ENCODE assay signal across 19 cellular contexts in genomic region chr10:17476073-17476472, GRCh38. TPM values are rescaled to one million over a fixed set of nuclear protein-coding genes. Genes with fewer than 3 reads are reported as not detected.
DNase-seq lines count a peak whose midpoint lies in the region; ATAC-seq, FAIRE-seq and TF ChIP-seq lines count a peak whose summit lies in the region.
"Had no signal": no experiment of that assay in that cellular context is flagged by ENCODE, and none has a peak within 500 bp of the region (broad histone marks: within the 10 kb centered on the region; RNA-seq: fewer than 3 reads in every experiment).

No MANE protein-coding gene starts in this region.

- intact Hi-C loops in K562 (cut with micrococcal nuclease) (loop anchor here (10.0 kb wide), 1 partner anchor 119 kb away; no protein-coding TSS in a partner anchor), dorsolateral prefrontal cortex (cut with DNase I) (no loop called here)

- TF ChIP-seq EP300 in K562 (IDR thresholded peaks at IDR 0.05; ENCODE audit: low read length), result no peak

- peaks cover 1% of the 10 kb centered on the region; the same call in 1 of the 2 replicates for H3K9me3 ChIP-seq in K562 (replicated peaks; ENCODE audit: control insufficient read depth, insufficient read depth, low read depth, low read length)
- H3K9me3 ChIP-seq: SJCRH30 had no signal

- ATAC-seq in GM18520 (IDR thresholded peaks at IDR 0.05; ENCODE audit: unreplicated experiment), result peak; percentile 42
- peak; percentile 67 for ATAC-seq in HG03175 (IDR thresholded peaks at IDR 0.05; ENCODE audit: unreplicated experiment)
- ATAC-seq in K562, result no peak
- ATAC-seq in HG02981 (IDR thresholded peaks at IDR 0.05; ENCODE audit: unreplicated experiment), result no peak

- peak overlapping the region; percentile 59; the same call in 1 of the 2 replicates for H3K4me2 ChIP-seq in K562 (ENCODE audit: insufficient read depth, low read length)

- peaks cover 2% of the 10 kb centered on the region; the same call in 1 of the 2 replicates for H3K27me3 Mint-ChIP-seq in HFFc6 (ENCODE audit: insufficient read depth)
- peaks cover 8% of the 10 kb centered on the region for H3K27me3 Mint-ChIP-seq in progenitor cell of endocrine pancreas

- DNase-seq in HFFc6, result no peak
- no peak for DNase-seq in K562 (ENCODE audit: extremely low read depth in 1 of 4, low spot score in 3 of 4)
- DNase-seq in dorsolateral prefrontal cortex, result no peak
- no peak for DNase-seq in progenitor cell of endocrine pancreas (ENCODE audit: low spot score, unreplicated experiment)
- no peak for DNase-seq in DMS79 (lab: John Stamatoyannopoulos, UW)
- DNase-seq: activated CD4-positive, CD25-positive, alpha-beta regulatory T cell treated with anti-CD3 and anti-CD28 coated beads, Interleukin-2, amount 50 U/mL, for 72 hours; activated CD8-positive, alpha-beta memory T cell treated with anti-CD3 and anti-CD28 coated beads, Interleukin-2, amount 50 U/mL, for 4 hours; activated naive CD4-positive, alpha-beta T cell treated with Interleukin-2 at 50 U/mL for 16 hours; Karpas-422; NCI-H1436 treated with DMSO at 0.1 percent for 48 hours; NCI-H446; right cardiac atrium; SJCRH30 had no signal

- H3K4me1 Mint-ChIP-seq in HFFc6 (ENCODE audit: low read depth), result peaks cover 58% of the 10 kb centered on the region
- peaks cover 2% of the 10 kb centered on the region for H3K4me1 Mint-ChIP-seq in progenitor cell of endocrine pancreas (ENCODE audit: low read depth)

- H3K4me3 ChIP-seq in K562 (no peak overlapping the region), dorsolateral prefrontal cortex (no peak overlapping the region)
- H3K4me3 ChIP-seq: SJCRH30 had no signal

- H3K27ac Mint-ChIP-seq in HFFc6 (peak overlapping the region; percentile 43; the same call in 1 of the 2 replicates), progenitor cell of endocrine pancreas (no peak overlapping the region)

- 92% methylated on average over 1 of the region's 1 CpG for WGBS in K562 (ENCODE audit: insufficient coverage, low coverage, missing lambda C conversion rate)

- H3K9me1 ChIP-seq in K562 (ENCODE audit: control insufficient read depth, insufficient read depth, low read length), result no peaks in the 10 kb centered on the region

- no peak for TF ChIP-seq POLR2A in K562 (conservative IDR thresholded peaks at IDR 0.05)

- H4K20me1 ChIP-seq in K562 (replicated peaks; ENCODE audit: control insufficient read depth, insufficient read depth, low read length), result no peaks in the 10 kb centered on the region

- H3K27me3 ChIP-seq in K562 (ENCODE audit: control insufficient read depth in 2 of 2, insufficient read depth in 2 of 2, low read length in 2 of 2) (no peaks in the 10 kb centered on the region), dorsolateral prefrontal cortex (peaks cover 0 to 26% (median 3%) of the 10 kb centered on the region in 45 donors)
- H3K27me3 ChIP-seq: SJCRH30 had no signal

- H3K9ac ChIP-seq in K562 (ENCODE audit: insufficient read depth in 1 of 2, low read depth in 2 of 2, low read length in 2 of 2), result no peak overlapping the region

- no peak for FAIRE-seq in K562 (lab: Jason Lieb, UNC)
- FAIRE-seq: astrocyte, H1 had no signal

- POLR2A ChIA-PET in K562 (lab: Yijun Ruan, JAX), result no interaction called here

- H3K9me3 Mint-ChIP-seq in HFFc6 (peaks cover 16% of the 10 kb centered on the region), progenitor cell of endocrine pancreas (ENCODE audit: low read depth) (no peaks in the 10 kb centered on the region)

- no peak for TF ChIP-seq CTCF in HFFc6 (IDR thresholded peaks at IDR 0.05)
- no peak for TF ChIP-seq CTCF in K562 (IDR thresholded peaks at IDR 0.05 in 2 of 3, conservative IDR thresholded peaks at IDR 0.05 in 1 of 3; ENCODE audit: insufficient read depth in 2 of 3, low read depth in 1 of 3, low read length in 3 of 3)
- no peak for TF ChIP-seq CTCF in dorsolateral prefrontal cortex (IDR thresholded peaks at IDR 0.05 in 54 of 56, conservative IDR thresholded peaks at IDR 0.05 in 2 of 56; ENCODE audit: low read depth in 1 of 56, partially characterized antibody in 56 of 56)
- TF ChIP-seq CTCF in progenitor cell of endocrine pancreas (IDR thresholded peaks at IDR 0.05; ENCODE audit: unreplicated experiment), result no peak

- in situ Hi-C loops in K562 (cut with MboI), result loop anchor here (5.0 to 25.0 kb wide), 2 partner anchors 189 to 639 kb away; no protein-coding TSS in a partner anchor

- peaks cover 23% of the 10 kb centered on the region for H3K79me2 ChIP-seq in K562 (ENCODE audit: control insufficient read depth, insufficient read depth, low read length)

- H3K4me3 Mint-ChIP-seq in HFFc6 (no peak overlapping the region), progenitor cell of endocrine pancreas (ENCODE audit: low read depth) (no peak overlapping the region)

- peaks cover 3 to 12% of the 10 kb centered on the region in 2 experiments; a peak in 2 of 5 replicates for H3K4me1 ChIP-seq in K562 (replicated peaks in 1 of 2; ENCODE audit: control insufficient read depth in 2 of 2, insufficient read depth in 2 of 2, low read length in 2 of 2)
- H3K4me1 ChIP-seq: SJCRH30 had no signal

- CTCF ChIA-PET in K562 (lab: Yijun Ruan, JAX; ENCODE audit: low intra/inter-chr PET ratio), result no interaction called here

- peaks cover 6% of the 10 kb centered on the region; the same call in 2 of the 3 replicates for H3K36me3 ChIP-seq in K562 (ENCODE audit: control insufficient read depth, insufficient read depth, low read length)
- H3K36me3 ChIP-seq: SJCRH30 had no signal

- TF ChIP-seq RAD21 in K562 (CRISPR knock-in tag; conservative IDR thresholded peaks at IDR 0.05 in 1 of 2, IDR thresholded peaks at IDR 0.05 in 1 of 2), result no peak

- peaks cover 16% of the 10 kb centered on the region for H3K36me3 Mint-ChIP-seq in HFFc6 (ENCODE audit: low read depth)
- H3K36me3 Mint-ChIP-seq in progenitor cell of endocrine pancreas (ENCODE audit: insufficient read depth), result no peaks in the 10 kb centered on the region

- H2AFZ ChIP-seq in K562 (ENCODE audit: low read depth, low read length), result 0 out of 2 replicates have a peak overlapping the region, but pooled peaks have one; percentile 10

- H3K27ac ChIP-seq in K562 (ENCODE audit: extremely low read depth, low read depth, low read length) (no peak overlapping the region), dorsolateral prefrontal cortex (no peak overlapping the region)
- H3K27ac ChIP-seq: SJCRH30 had no signal

- BruUV-seq in K562 (replicated peaks; lab: Mats Ljungman, UMichigan), result no TSS peak

TF ChIP-seq in K562, 482 proteins besides CTCF, POLR2A, EP300 and RAD21 (continues in another document):
- no peak for TF ChIP-seq FOXJ3 (CRISPR knock-in tag; IDR thresholded peaks at IDR 0.05)
- no peak for TF ChIP-seq HINFP (tag; conservative IDR thresholded peaks at IDR 0.05; ENCODE audit: low read depth)
- TF ChIP-seq TEAD2 (tag; IDR thresholded peaks at IDR 0.05), result no peak
- TF ChIP-seq HIVEP1 (CRISPR knock-in tag; IDR thresholded peaks at IDR 0.05), result no peak
- no peak for TF ChIP-seq CREB5 (CRISPR knock-in tag; IDR thresholded peaks at IDR 0.05)

RNA-seq across cellular contexts. Expression of gene ST8SIA6, which starts 21.7 kb away (rescaled TPM):
- total RNA-seq in HFFc6 (2021; fragmentation: NEBNext Ultra II Directional; extraction: Animal tissue kit (Norgen Biotek cat#: 25700)), result not detected
- total RNA-seq in K562 (2011; cell fraction: chromatin; rRNA removed; ENCODE audit: low replicate concordance), result 2.7 and 7.6 TPM in 2 replicates
- 2.2 and 3.4 TPM in 2 replicates for total RNA-seq in K562 (2011; cell fraction: nucleolus; rRNA removed)
- total RNA-seq in K562 (2011; cell fraction: nucleoplasm; rRNA removed), result 5.1 and 5.6 TPM in 2 replicates
- total RNA-seq in K562 (2014; rRNA removed) (3.9 and 5.1 TPM in 2 replicates), K562 (2014; rRNA removed; fragmentation: Illumina TruSeq; extraction: Trizol) (6.4 and 7.2 TPM in 2 replicates), K562 (2015; rRNA removed; fragmentation: Illumina TruSeq; extraction: Trizol) (4.8 and 6.7 TPM in 2 replicates), K562 (2021) (5.0 and 6.6 TPM in 2 replicates), dorsolateral prefrontal cortex (1 to 10 TPM in 116 of 120 experiments, under 1 TPM in 4; 0.63 to 7.4 (median 3.4) TPM), progenitor cell of endocrine pancreas (0.36 and 0.98 TPM in 2 replicates)
- polyA plus RNA-seq in K562 (2011; rRNA removed) (4.4 and 6.6 TPM in 2 replicates), K562 (2014; fragmentation: Illumina TruSeq; extraction: Trizol) (4.1 and 5.2 TPM in 2 replicates), K562 (2014; fragmentation: Nextera tagmentation; extraction: Ambion mirVana) (1 to 10 TPM in 1 of 2 experiments, under 1 TPM in 1; 0.69 to 1.2 TPM), K562 (2014; rRNA removed) (3.2 and 3.3 TPM in 2 replicates)
- polyA plus RNA-seq in K562 (2011; cell fraction: cytosol; rRNA removed), result 1.5 and 1.7 TPM in 2 replicates
- 2.2 and 2.9 TPM in 2 replicates for polyA plus RNA-seq in K562 (2011; cell fraction: nucleus; rRNA removed)
- 2.9 and 5.6 TPM in 2 replicates for polyA plus RNA-seq in K562 (2012)
- polyA minus RNA-seq in K562 (2011; rRNA and poly(A)+ RNA removed), result 7.8 and 11.2 TPM in 2 replicates
- 2.1 and 7.0 TPM in 2 replicates for polyA minus RNA-seq in K562 (2011; cell fraction: cytosol; rRNA and poly(A)+ RNA removed)
- polyA minus RNA-seq in K562 (2011; cell fraction: nucleus; rRNA and poly(A)+ RNA removed), result 1.8 and 2.7 TPM in 2 replicates
- total RNA-seq: astrocyte, fibroblast of villous mesenchyme, SJCRH30 had no signal

Comparison
In these comparisons a context has a peak if more than half of its experiments do, and no peak if none do; other contexts are left out.
1. ATAC-seq: peak in GM18520 (single experiment) and HG03175 (single experiment); none in K562 (single experiment) and HG02981 (single experiment).